18 cellular contexts compared by ENCODE assay signal in genomic region chr7:27947581-27948278, GRCh38.
DNase-seq lines count a peak whose midpoint lies in the region; ATAC-seq and TF ChIP-seq lines count a peak whose summit lies in the region.
"Had no signal": no experiment of that assay in that cellular context is flagged by ENCODE, and none has a peak within 500 bp of the region (broad histone marks: within the 10 kb centered on the region; RNA-seq: fewer than 3 reads in every experiment).

No MANE protein-coding gene starts in this region.

- H3K27me3 ChIP-seq in hepatocyte = no peaks in the 10 kb centered on the region
- H3K27me3 ChIP-seq: testis had no signal

- H3K4me2 ChIP-seq in hepatocyte = no peak overlapping the region

- no peaks in the 10 kb centered on the region for H3K79me2 ChIP-seq in hepatocyte

- no peaks in the 10 kb centered on the region for H3K9me3 Mint-ChIP-seq in chondrocyte (ENCODE audit: low read depth)
- H3K9me3 Mint-ChIP-seq in activated T-helper 1 cell treated with anti-CD3 and anti-CD28 coated beads, Interleukin-12 subunit alpha, Interleukin-12 subunit beta, Interleukin-2, Interleukin-4 antibody, amounts not matched to agents 30 ng/mL and 10 ng/mL and 1 ng/mL, durations not matched to agents 14 hours and 24 hours and 36 hours = no peaks in the 10 kb centered on the region
- H3K9me3 Mint-ChIP-seq: activated CD8-positive, alpha-beta T cell treated with anti-CD3 and anti-CD28 coated beads for 36 hours; mesothelial cell of epicardium had no signal

- H3K27ac Mint-ChIP-seq in chondrocyte (ENCODE audit: unreplicated experiment) = peak overlapping the region; percentile 62
- H3K27ac Mint-ChIP-seq in activated T-helper 1 cell treated with anti-CD3 and anti-CD28 coated beads, Interleukin-12 subunit alpha, Interleukin-12 subunit beta, Interleukin-2, Interleukin-4 antibody, amounts not matched to agents 30 ng/mL and 10 ng/mL and 1 ng/mL, durations not matched to agents 14 hours and 24 hours and 36 hours = no peak overlapping the region
- H3K27ac Mint-ChIP-seq: activated CD8-positive, alpha-beta T cell treated with anti-CD3 and anti-CD28 coated beads for 36 hours; mesothelial cell of epicardium had no signal

- H4K20me1 ChIP-seq in hepatocyte (ENCODE audit: insufficient read depth, poor library complexity, severe bottlenecking) = no peaks in the 10 kb centered on the region

- H3K4me3 Mint-ChIP-seq in chondrocyte (ENCODE audit: unreplicated experiment) = no peak overlapping the region
- H3K4me3 Mint-ChIP-seq in activated T-helper 1 cell treated with anti-CD3 and anti-CD28 coated beads, Interleukin-12 subunit alpha, Interleukin-12 subunit beta, Interleukin-2, Interleukin-4 antibody, amounts not matched to agents 30 ng/mL and 10 ng/mL and 1 ng/mL, durations not matched to agents 14 hours and 24 hours and 36 hours = no peak overlapping the region
- H3K4me3 Mint-ChIP-seq: activated CD8-positive, alpha-beta T cell treated with anti-CD3 and anti-CD28 coated beads for 36 hours; mesothelial cell of epicardium had no signal

- no peaks in the 10 kb centered on the region for H3K36me3 ChIP-seq in hepatocyte (replicated peaks; ENCODE audit: insufficient read depth, low read depth)
- H3K36me3 ChIP-seq: HAP-1 had no signal

- H2AFZ ChIP-seq in hepatocyte = no peak overlapping the region

- no peak for TF ChIP-seq CTCF in chondrocyte (IDR thresholded peaks at IDR 0.05)
- no peak for TF ChIP-seq CTCF in hepatocyte (IDR thresholded peaks at IDR 0.05; ENCODE audit: poor library complexity)

- H3K9me3 ChIP-seq in hepatocyte (ENCODE audit: low read depth) = no peaks in the 10 kb centered on the region
- H3K9me3 ChIP-seq: HAP-1, testis had no signal

- 51% methylated on average over 7 of the region's 7 CpGs for WGBS in hepatocyte (ENCODE audit: low lambda C conversion rate, missing lambda C conversion rate)

- H3K4me1 ChIP-seq in hepatocyte (ENCODE audit: insufficient read depth) = no peaks in the 10 kb centered on the region
- H3K4me1 ChIP-seq: testis had no signal

- no peaks in the 10 kb centered on the region for H3K9me2 ChIP-seq in hepatocyte (replicated peaks; ENCODE audit: insufficient read depth)

- DNase-seq in Ammon's horn (ENCODE audit: low spot score) (peak; percentile 30), M059J (ENCODE audit: low read depth) (peak; percentile 17), chondrocyte (ENCODE audit: low spot score) (no peak), midbrain (lab: John Stamatoyannopoulos, UW) (peak; percentile 29), hepatocyte (ENCODE audit: low spot score) (no peak), NCI-H2029 (lab: John Stamatoyannopoulos, UW) (no peak)
- DNase-seq in activated T-helper 1 cell treated with anti-CD3 and anti-CD28 coated beads, Interleukin-12 subunit alpha, Interleukin-12 subunit beta, Interleukin-2, Interleukin-4 antibody, amounts not matched to agents 30 ng/mL and 10 ng/mL and 1 ng/mL, durations not matched to agents 14 hours and 24 hours and 36 hours (ENCODE audit: low spot score) = no peak
- DNase-seq: activated CD8-positive, alpha-beta T cell treated with anti-CD3 and anti-CD28 coated beads for 36 hours; cerebellar nuclear complex; NCI-H446 treated with DMSO at 0.1 percent for 48 hours; PC-3; stimulated activated CD4-positive, alpha-beta T cell treated with anti-CD3 and anti-CD28 coated beads, Interleukin-4, amount 100 ng/mL, for 24 hours; stimulated activated CD8-positive, alpha-beta memory T cell treated with anti-CD3 and anti-CD28 coated beads, Interleukin-4, amount 100 ng/mL, for 48 hours; testis had no signal

- no peaks in the 10 kb centered on the region for H3K27me3 Mint-ChIP-seq in chondrocyte (ENCODE audit: low read depth)
- peaks cover 2% of the 10 kb centered on the region for H3K27me3 Mint-ChIP-seq in activated T-helper 1 cell treated with anti-CD3 and anti-CD28 coated beads, Interleukin-12 subunit alpha, Interleukin-12 subunit beta, Interleukin-2, Interleukin-4 antibody, amounts not matched to agents 30 ng/mL and 10 ng/mL and 1 ng/mL, durations not matched to agents 14 hours and 24 hours and 36 hours (ENCODE audit: insufficient read depth)
- H3K27me3 Mint-ChIP-seq: activated CD8-positive, alpha-beta T cell treated with anti-CD3 and anti-CD28 coated beads for 36 hours had no signal

- H3K36me3 Mint-ChIP-seq in chondrocyte (ENCODE audit: low read depth) = peaks cover 2% of the 10 kb centered on the region
- H3K36me3 Mint-ChIP-seq in activated T-helper 1 cell treated with anti-CD3 and anti-CD28 coated beads, Interleukin-12 subunit alpha, Interleukin-12 subunit beta, Interleukin-2, Interleukin-4 antibody, amounts not matched to agents 30 ng/mL and 10 ng/mL and 1 ng/mL, durations not matched to agents 14 hours and 24 hours and 36 hours (ENCODE audit: low read depth) = no peaks in the 10 kb centered on the region
- H3K36me3 Mint-ChIP-seq: mesothelial cell of epicardium had no signal

- no peak for ATAC-seq in HG02610 (IDR thresholded peaks at IDR 0.05; ENCODE audit: unreplicated experiment)
- ATAC-seq: activated CD8-positive, alpha-beta T cell treated with anti-CD3 and anti-CD28 coated beads for 36 hours; PC-3 had no signal

- H3K27ac ChIP-seq in hepatocyte = no peak overlapping the region
- H3K27ac ChIP-seq: testis, VCaP had no signal

- no peak overlapping the region for H3K4me3 ChIP-seq in hepatocyte
- H3K4me3 ChIP-seq: HAP-1, testis had no signal

- peaks cover 44% of the 10 kb centered on the region for H3K4me1 Mint-ChIP-seq in chondrocyte (ENCODE audit: low read depth)
- H3K4me1 Mint-ChIP-seq in activated T-helper 1 cell treated with anti-CD3 and anti-CD28 coated beads, Interleukin-12 subunit alpha, Interleukin-12 subunit beta, Interleukin-2, Interleukin-4 antibody, amounts not matched to agents 30 ng/mL and 10 ng/mL and 1 ng/mL, durations not matched to agents 14 hours and 24 hours and 36 hours (ENCODE audit: low read depth) = no peaks in the 10 kb centered on the region

- intact Hi-C loops in activated T-helper 1 cell treated with anti-CD3 and anti-CD28 coated beads, Interleukin-12 subunit alpha, Interleukin-12 subunit beta, Interleukin-2, Interleukin-4 antibody, amounts not matched to agents 30 ng/mL and 10 ng/mL and 1 ng/mL, durations not matched to agents 14 hours and 24 hours and 36 hours (cut with micrococcal nuclease) = no loop called here

Comparison
In these comparisons a context has a peak if more than half of its experiments do, and no peak if none do; other contexts are left out.
1. DNase-seq: peak in Ammon's horn (single experiment), M059J (single experiment) and midbrain (single experiment); none in chondrocyte (single experiment), activated T-helper 1 cell treated with anti-CD3 and anti-CD28 coated beads, Interleukin-12 subunit alpha, Interleukin-12 subunit beta, Interleukin-2, Interleukin-4 antibody, amounts not matched to agents 30 ng/mL and 10 ng/mL and 1 ng/mL, durations not matched to agents 14 hours and 24 hours and 36 hours (single experiment), hepatocyte (single experiment) and NCI-H2029 (single experiment).